ENCODE assay signal across 8 cellular contexts in genomic region chr12:57632369-57632897, GRCh38. TPM values are rescaled to one million over a fixed set of nuclear protein-coding genes. Genes with fewer than 3 reads are reported as not detected.
A peak's percentile ranks its signal among the peaks of the same experiment; 100 is the strongest.
DNase-seq lines count a peak whose midpoint lies in the region; ATAC-seq and TF ChIP-seq lines count a peak whose summit lies in the region.

No MANE protein-coding gene starts in this region.

- H3K36me3 ChIP-seq in ovary, result no peaks in the 10 kb centered on the region

- ATAC-seq in HG03432 (IDR thresholded peaks at IDR 0.05; ENCODE audit: unreplicated experiment), result peak; percentile 23

- H3K4me3 ChIP-seq in foreskin fibroblast (ENCODE audit: low read depth in 1 of 2, low read length in 2 of 2) (peak overlapping the region; percentile 42 to 47), ovary (peak overlapping the region; percentile 41)

- no peak for TF ChIP-seq EP300 in ovary (IDR thresholded peaks at IDR 0.05)

- no peaks in the 10 kb centered on the region for H3K9me3 ChIP-seq in ovary

- intact Hi-C loops in ovary (cut with DNase I), result no loop called here

- in situ Hi-C loops in G401 (cut with HindIII; ENCODE audit: low sequenced_read_pairs), result no loop called here

- TF ChIP-seq POLR2A in ovary (IDR thresholded peaks at IDR 0.05), result no peak

- H3K27me3 ChIP-seq in ovary, result no peaks in the 10 kb centered on the region

- peaks cover 7% of the 10 kb centered on the region for H3K4me1 ChIP-seq in ovary (ENCODE audit: insufficient read depth)

- DNase-seq in G401 (ENCODE audit: low spot score) (peak; percentile 63), foreskin fibroblast (peak in 1 of 2 donors; percentile 33), ovary (peak in 2 of 5 donors; percentile 20 to 25), H4 (ENCODE audit: low spot score) (no peak), T-helper 9 cell (no peak), GDM1 (lab: John Stamatoyannopoulos, UW) (no peak)
- DNase-seq in activated CD8-positive, alpha-beta memory T cell treated with anti-CD3 and anti-CD28 coated beads for 24 hours, result peak; percentile 74

- TF ChIP-seq CTCF in foreskin fibroblast (IDR thresholded peaks at IDR 0.05; ENCODE audit: low read depth, low read length), result no peak
- no peak for TF ChIP-seq CTCF in ovary (IDR thresholded peaks at IDR 0.05)

- 0 to 1% (median 1%) methylated on average over 42 to 44 of the region's 44 CpGs for WGBS in ovary, 3 donors

- no peak overlapping the region for H3K27ac ChIP-seq in ovary

RNA-seq across cellular contexts. Expression of gene B4GALNT1, which starts 0.6 kb away (rescaled TPM):
- total RNA-seq in G401 (2014; rRNA removed; shearing (Covaris generic)), result 12.4 and 19.8 TPM in 2 replicates
- total RNA-seq in ovary, result 1 to 10 TPM in 1 of 7 donors, under 1 TPM in 6; 0.28 to 1.5 (median 0.56) TPM
- 1 to 10 TPM in 1 of 2 donors, under 1 TPM in 1; 0.22 to 1.3 TPM for polyA plus RNA-seq in ovary
- 64.3 and 77.3 TPM in 2 replicates for total RNA-seq in H4 (2014; rRNA removed; shearing (Covaris generic))

RNA-seq across cellular contexts. Expression of gene ARHGEF25, which starts 21.2 kb away (rescaled TPM):
- 4.6 and 5.7 TPM in 2 replicates for total RNA-seq in G401 (2014; rRNA removed; shearing (Covaris generic))
- 10 to 100 TPM; 22.1 to 48.4 (median 37.1) TPM for total RNA-seq in ovary
- 10 to 100 TPM; 47.4 to 48.8 TPM for polyA plus RNA-seq in ovary
- 8.5 and 11.7 TPM in 2 replicates for total RNA-seq in H4 (2014; rRNA removed; shearing (Covaris generic))

RNA-seq across cellular contexts. Expression of gene DTX3, which starts 27.8 kb away (rescaled TPM):
- total RNA-seq in G401 (2014; rRNA removed; shearing (Covaris generic)), result 21.9 and 23.0 TPM in 2 replicates
- 10 to 100 TPM; 50.0 to 75.2 (median 57.8) TPM for total RNA-seq in ovary
- 10 to 100 TPM; 37.9 to 56.2 TPM for polyA plus RNA-seq in ovary
- total RNA-seq in H4 (2014; rRNA removed; shearing (Covaris generic)), result 7.3 and 10.7 TPM in 2 replicates

RNA-seq across cellular contexts. Expression of gene PIP4K2C, which starts 41.4 kb away (rescaled TPM):
- total RNA-seq in G401 (2014; rRNA removed; shearing (Covaris generic)), result 19.4 and 25.2 TPM in 2 replicates
- total RNA-seq in ovary, result 10 to 100 TPM; 16.9 to 30.4 (median 21.2) TPM
- polyA plus RNA-seq in ovary, result 10 to 100 TPM; 13.1 to 42.0 TPM
- 24.4 and 27.2 TPM in 2 replicates for total RNA-seq in H4 (2014; rRNA removed; shearing (Covaris generic))

Comparison
In these comparisons a context has a peak if more than half of its experiments do, and no peak if none do; other contexts are left out.
1. DNase-seq: peak in G401 (single experiment) and activated CD8-positive, alpha-beta memory T cell treated with anti-CD3 and anti-CD28 coated beads for 24 hours (single experiment); none in H4 (single experiment), T-helper 9 cell (single experiment) and GDM1 (single experiment).